In the genomic region with DNA sequence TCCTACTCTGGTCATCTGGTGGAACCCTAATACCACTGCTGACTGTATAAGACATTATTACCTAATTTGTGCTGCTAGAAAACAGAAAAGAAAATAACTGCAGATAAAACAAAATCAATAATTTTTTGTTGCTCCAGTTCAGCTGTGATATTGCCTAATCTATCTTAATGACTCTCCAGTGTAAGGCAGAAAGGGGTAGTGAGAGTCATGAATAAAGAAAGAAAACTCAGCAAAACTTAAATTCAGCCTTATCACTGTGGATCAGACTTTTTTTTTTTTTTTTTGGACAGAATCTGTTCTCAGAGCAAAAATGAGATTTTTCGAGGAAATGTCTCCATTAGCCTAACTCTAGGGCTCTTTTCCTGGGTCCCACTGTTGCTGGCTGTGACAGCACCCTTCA, we compare ENCODE assay signal across 16 cellular contexts. TPM values are rescaled to one million over a fixed set of nuclear protein-coding genes. Genes with fewer than 3 reads are reported as not detected.
DNase-seq lines count a peak whose midpoint lies in the region; ATAC-seq, FAIRE-seq and TF ChIP-seq lines count a peak whose summit lies in the region.
"Had no signal": no experiment of that assay in that cellular context is flagged by ENCODE, and none has a peak within 500 bp of the region (broad histone marks: within the 10 kb centered on the region; RNA-seq: fewer than 3 reads in every experiment).

No MANE protein-coding gene starts in this region.

- peaks cover 32% of the 10 kb centered on the region for H3K4me1 ChIP-seq in CD4-positive, CD25-positive, alpha-beta regulatory T cell (ENCODE audit: control insufficient read depth, insufficient read depth, low read length, poor library complexity, severe bottlenecking)
- H3K4me1 ChIP-seq in endodermal cell (ENCODE audit: control insufficient read depth, insufficient read depth, low read length) = no peaks in the 10 kb centered on the region
- H3K4me1 ChIP-seq: right lobe of liver had no signal

- peak overlapping the region in 2 of 3 donors; percentile 94 for H3K27ac Mint-ChIP-seq in CD4-positive, CD25-positive, alpha-beta regulatory T cell
- no peak overlapping the region for H3K27ac Mint-ChIP-seq in endodermal cell

- no peaks in the 10 kb centered on the region for H3K27me3 Mint-ChIP-seq in CD4-positive, CD25-positive, alpha-beta regulatory T cell
- H3K27me3 Mint-ChIP-seq in endodermal cell (ENCODE audit: insufficient read depth) = peaks cover 43% of the 10 kb centered on the region

- no peak overlapping the region for H3K9ac ChIP-seq in endodermal cell (ENCODE audit: extremely low read depth, low read length, poor library complexity, severe bottlenecking)

- in situ Hi-C loops in GM13977 (cut with MboI; ENCODE audit: low pct_unique_long_range_greater_than_20kb, low sequenced_read_pairs, unreplicated experiment) = no loop called here

- H3K9me3 Mint-ChIP-seq in CD4-positive, CD25-positive, alpha-beta regulatory T cell = peaks cover 0 to 12% (median 0%) of the 10 kb centered on the region in 7 donors
- H3K9me3 Mint-ChIP-seq in endodermal cell = peaks cover 12% of the 10 kb centered on the region

- peaks cover 12% of the 10 kb centered on the region for H3K36me3 ChIP-seq in CD4-positive, CD25-positive, alpha-beta regulatory T cell (ENCODE audit: control insufficient read depth, insufficient read depth, low read length)
- H3K36me3 ChIP-seq in endodermal cell (ENCODE audit: control insufficient read depth, insufficient read depth, low read length) = no peaks in the 10 kb centered on the region
- H3K36me3 ChIP-seq: left ventricle myocardium inferior, right lobe of liver had no signal

- H3K27me3 ChIP-seq in CD4-positive, CD25-positive, alpha-beta regulatory T cell (ENCODE audit: control insufficient read depth, insufficient read depth, low read length) = no peaks in the 10 kb centered on the region
- H3K27me3 ChIP-seq in endodermal cell (ENCODE audit: control insufficient read depth, insufficient read depth, low read length, poor library complexity, severe bottlenecking) = peaks cover 14% of the 10 kb centered on the region

- peak; percentile 18 for FAIRE-seq in GM19239 (lab: Jason Lieb, UNC)
- FAIRE-seq: G401.6, H1 had no signal

- DNase-seq in CD4-positive, CD25-positive, alpha-beta regulatory T cell = no peak
- DNase-seq in GM19239 (ENCODE audit: insufficient read length, low spot score) (no peak), RPMI8226 (peak; percentile 4), endodermal cell (no peak), HCEC 1CT (no peak), GM13977 (ENCODE audit: low spot score) (no peak), T1000 (lab: John Stamatoyannopoulos, UW) (no peak)
- DNase-seq: anterior cingulate cortex, cortex of kidney, hypothalamus, KBM-7, left ventricle myocardium inferior, right lobe of liver had no signal

- no peak overlapping the region for H3K4me3 ChIP-seq in CD4-positive, CD25-positive, alpha-beta regulatory T cell (ENCODE audit: low read depth, low read length)
- no peak overlapping the region for H3K4me3 ChIP-seq in endodermal cell (ENCODE audit: low read length)
- H3K4me3 ChIP-seq: right lobe of liver had no signal

- peaks cover 29% of the 10 kb centered on the region for H3K36me3 Mint-ChIP-seq in CD4-positive, CD25-positive, alpha-beta regulatory T cell
- no peaks in the 10 kb centered on the region for H3K36me3 Mint-ChIP-seq in endodermal cell (ENCODE audit: low read depth)

- H3K4me3 Mint-ChIP-seq in CD4-positive, CD25-positive, alpha-beta regulatory T cell = peak overlapping the region; percentile 90 to 97 (median 96)
- H3K4me3 Mint-ChIP-seq in endodermal cell = peak overlapping the region; percentile 62

- ATAC-seq in CD4-positive, CD25-positive, alpha-beta regulatory T cell (ENCODE audit: low read depth in 2 of 2) = no peak

- WGBS in endodermal cell (ENCODE audit: insufficient coverage in 1 of 2, insufficient read length in 1 of 2), 2 experiments = 97% methylated on average over 1 of the region's 1 CpG; no CpG with 5 or more reads in 1 of the 2 experiments

- peaks cover 6 to 8% of the 10 kb centered on the region in 2 experiments for H3K9me3 ChIP-seq in CD4-positive, CD25-positive, alpha-beta regulatory T cell (ENCODE audit: control insufficient read depth in 2 of 2, low read length in 2 of 2)
- peaks cover 20% of the 10 kb centered on the region for H3K9me3 ChIP-seq in endodermal cell (ENCODE audit: control insufficient read depth, low read length)
- H3K9me3 ChIP-seq: right lobe of liver had no signal

- H3K27ac ChIP-seq in CD4-positive, CD25-positive, alpha-beta regulatory T cell (ENCODE audit: insufficient read depth, low read length, poor library complexity, severe bottlenecking) = no peak overlapping the region
- H3K27ac ChIP-seq in endodermal cell (ENCODE audit: low read depth, low read length) = no peak overlapping the region
- H3K27ac ChIP-seq: C4-2B, left ventricle myocardium inferior, right lobe of liver had no signal

- no peak for TF ChIP-seq CTCF in endodermal cell (conservative IDR thresholded peaks at IDR 0.05)
- no peak for TF ChIP-seq CTCF in GM13977 (IDR thresholded peaks at IDR 0.05; ENCODE audit: extremely low read depth, insufficient read depth, missing control alignments)

- peaks cover 26 to 43% (median 28%) of the 10 kb centered on the region in 4 donors for H3K4me1 Mint-ChIP-seq in CD4-positive, CD25-positive, alpha-beta regulatory T cell
- no peaks in the 10 kb centered on the region for H3K4me1 Mint-ChIP-seq in endodermal cell

RNA-seq across cellular contexts. Expression of gene DOCK2, which starts 1.1 kb away (rescaled TPM):
- total RNA-seq in CD4-positive, CD25-positive, alpha-beta regulatory T cell = 354 TPM
- polyA plus RNA-seq in CD4-positive, CD25-positive, alpha-beta regulatory T cell = 10 to 100 TPM; 65.9 to 76.0 (median 69.4) TPM
- total RNA-seq in endodermal cell = 1 to 10 TPM; 2.6 to 3.9 TPM
- polyA plus RNA-seq in endodermal cell (2013, experiment 1 of 2) = 0.25 TPM
- 0.46 TPM for polyA plus RNA-seq in endodermal cell (2013, experiment 2 of 2)

RNA-seq across cellular contexts. Expression of gene SPDL1, which starts 52.4 kb away (rescaled TPM):
- total RNA-seq in CD4-positive, CD25-positive, alpha-beta regulatory T cell = 11.5 TPM
- 1 to 10 TPM; 3.4 to 9.2 (median 6.6) TPM for polyA plus RNA-seq in CD4-positive, CD25-positive, alpha-beta regulatory T cell
- 10 to 100 TPM; 42.0 to 47.4 TPM for total RNA-seq in endodermal cell
- polyA plus RNA-seq in endodermal cell (2013, experiment 1 of 2) = 55.4 TPM
- 52.3 TPM for polyA plus RNA-seq in endodermal cell (2013, experiment 2 of 2)

Comparison
In these comparisons a context has a peak if more than half of its experiments do, and no peak if none do; other contexts are left out.
1. RNA of gene DOCK2, which starts 1.1 kb away (total RNA-seq): 354 TPM in CD4-positive, CD25-positive, alpha-beta regulatory T cell (single experiment); 2.6 to 3.9 TPM in endodermal cell; every median in the first group is over 10 times any median in the second.